ENCODE assay signal across 8 cellular contexts in genomic region chr3:68007621-68008226, GRCh38.
DNase-seq lines count a peak whose midpoint lies in the region; ATAC-seq and TF ChIP-seq lines count a peak whose summit lies in the region.

No MANE protein-coding gene starts in this region.

- ATAC-seq in GM18868 (IDR thresholded peaks at IDR 0.05; ENCODE audit: unreplicated experiment) (no peak), HG03521 (IDR thresholded peaks at IDR 0.05; ENCODE audit: unreplicated experiment) (no peak), GM18505 (IDR thresholded peaks at IDR 0.05; ENCODE audit: unreplicated experiment) (no peak)

- peak; percentile 56 for DNase-seq in NCI-H510A treated with DMSO at 0.1 percent for 48 hours (lab: John Stamatoyannopoulos, UW)
- DNase-seq in activated gamma-delta T cell (lab: John Stamatoyannopoulos, UW): peak; percentile 8
- peak; percentile 56 for DNase-seq in iPS-NIHi7 (ENCODE audit: extremely low spot score)
- peak; percentile 4 for DNase-seq in stimulated activated CD8-positive, alpha-beta memory T cell treated with anti-CD3 and anti-CD28 coated beads, Interleukin-12 subunit alpha, Interleukin-12 subunit beta, amount 100 ng/mL, for 4 hours (ENCODE audit: low read depth)
- no peak for DNase-seq in NCI-H2196 (lab: John Stamatoyannopoulos, UW; ENCODE audit: unreplicated experiment)

- no peak for TF ChIP-seq POLR2A in GM18505 (IDR thresholded peaks at IDR 0.05; ENCODE audit: borderline replicate concordance, extremely low read depth, insufficient read depth, insufficient read length)
